In genomic region chr9:91384954-91385353, GRCh38 we compare ENCODE assay signal across 30 cellular contexts.
"Had no signal": no experiment of that assay in that cellular context is flagged by ENCODE, and none has a peak within 500 bp of the region (broad histone marks: within the 10 kb centered on the region; RNA-seq: fewer than 3 reads in every experiment).

No MANE protein-coding gene starts in this region.

- H3K4me1 ChIP-seq: adrenal gland, body of pancreas, colonic mucosa, gastrocnemius medialis, heart left ventricle had no signal

- FAIRE-seq: endometrium, endothelial cell of umbilical vein had no signal

- H3K4me3 ChIP-seq: adrenal gland, body of pancreas, cardiac muscle cell, colonic mucosa, gastrocnemius medialis, heart left ventricle had no signal

- DNase-seq: activated CD4-positive, alpha-beta memory T cell treated with anti-CD3 and anti-CD28 coated beads for 36 hours; activated CD4-positive, alpha-beta T cell treated with anti-CD3 and anti-CD28 coated beads for 36 hours; activated CD4-positive, alpha-beta T cell treated with anti-CD3 and anti-CD28 coated beads, Interleukin-2, amount 10 ng/mL, durations not matched to agents 24 days and 14 days; activated CD4-positive, CD25-positive, alpha-beta regulatory T cell; activated CD4-positive, CD25-positive, alpha-beta regulatory T cell treated with anti-CD3 and anti-CD28 coated beads, Interleukin-2, amount 50 U/mL, for 72 hours; activated CD8-positive, alpha-beta memory T cell treated with anti-CD3 and anti-CD28 coated beads, Interleukin-2, amount 10 ng/mL, durations not matched to agents 7 days and 5 days; activated CD8-positive, alpha-beta memory T cell treated with anti-CD3 and anti-CD28 coated beads, Interleukin-2, amount 50 U/mL, for 4 hours; activated CD8-positive, alpha-beta T cell treated with anti-CD3 and anti-CD28 coated beads, Interleukin-2, amount 10 ng/mL, durations not matched to agents 7 days and 5 days; activated effector memory CD4-positive, alpha-beta T cell treated with anti-CD3 and anti-CD28 coated beads, Interleukin-2, amount 50 U/mL, for 16 hours; activated naive CD4-positive, alpha-beta T cell treated with anti-CD3 and anti-CD28 coated beads for 36 hours; activated naive CD8-positive, alpha-beta T cell treated with anti-CD3 and anti-CD28 coated beads for 36 hours; activated naive CD8-positive, alpha-beta T cell treated with anti-CD3 and anti-CD28 coated beads, Interleukin-2, amount 50 U/mL, for 24 hours; activated T-cell treated with anti-CD3 and anti-CD28 coated beads, Interleukin-2, amount 50 U/mL, for 1 hour; activated T-cell treated with anti-CD3 and anti-CD28 coated beads, Interleukin-2, amount 50 U/mL, for 48 hours; adrenal gland; amygdala; aorta; body of pancreas; central memory CD4-positive, alpha-beta T cell; cerebellar nuclear complex; colonic mucosa; effector CD8-positive, alpha-beta T cell; foreskin fibroblast; gastrocnemius medialis; glutamatergic neuron; heart left ventricle; T-helper 2 cell had no signal

- H3K27me3 ChIP-seq: adrenal gland, body of pancreas, cardiac muscle cell, colonic mucosa, gastrocnemius medialis, heart left ventricle had no signal

- H3K27ac ChIP-seq: adrenal gland, body of pancreas, cardiac muscle cell, colonic mucosa, gastrocnemius medialis, heart left ventricle had no signal

- H3K9me3 ChIP-seq: adrenal gland, body of pancreas, colonic mucosa, gastrocnemius medialis, heart left ventricle had no signal

- H3K36me3 ChIP-seq: adrenal gland, cardiac muscle cell, colonic mucosa, gastrocnemius medialis, heart left ventricle had no signal
